In genomic region chr10:92242910-92243671, GRCh38 we compare ENCODE assay signal across 1 cellular context.
TF ChIP-seq lines count a peak whose summit lies in the region.

No MANE protein-coding gene starts in this region.

TF ChIP-seq in SK-N-SH treated with all-trans-retinoic acid at 6 μM for 48 hours, 23 proteins besides CTCF, POLR2A, EP300 and RAD21 (continued from another document):
- TF ChIP-seq PATZ1 (CRISPR knock-in tag; IDR thresholded peaks at IDR 0.05; ENCODE audit: borderline replicate concordance): no peak
- TF ChIP-seq GLIS3 (CRISPR knock-in tag; IDR thresholded peaks at IDR 0.05): no peak
- TF ChIP-seq CSDC2 (CRISPR knock-in tag; IDR thresholded peaks at IDR 0.05): no peak
